In the genomic region with DNA sequence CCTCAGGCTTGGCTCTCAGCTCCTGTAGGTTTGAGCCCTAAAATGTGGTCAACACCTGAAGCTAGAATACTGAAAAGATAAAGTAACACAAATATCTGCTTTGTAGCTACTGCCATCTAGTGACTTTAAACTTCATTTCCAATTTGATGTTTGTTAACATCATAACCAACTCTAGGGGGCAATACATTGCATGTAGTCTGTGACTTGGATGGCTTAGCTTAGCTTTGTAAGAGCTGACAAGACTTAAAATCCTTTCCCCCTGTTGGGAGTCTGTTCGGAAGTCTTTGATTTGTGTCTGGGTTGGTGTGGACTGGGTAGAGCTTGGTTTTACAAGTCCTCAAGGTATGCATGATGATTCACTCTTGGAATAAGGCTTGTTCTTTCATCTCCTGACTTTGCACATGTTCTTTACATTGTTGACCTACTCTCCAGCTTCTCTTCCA, we compare ENCODE assay signal across 1 cellular context.
TF ChIP-seq lines count a peak whose summit lies in the region.

No MANE protein-coding gene starts in this region.

TF ChIP-seq in H1, 55 proteins besides CTCF, POLR2A, EP300 and RAD21:
- TF ChIP-seq MAFK (IDR thresholded peaks at IDR 0.05; ENCODE audit: low read depth, low read length) (0 out of 2 replicates have a peak, but pooled peaks have one; percentile 8), JUND (IDR thresholded peaks at IDR 0.05; ENCODE audit: low read length) (peak; percentile 62), POLR2AphosphoS5 (IDR thresholded peaks at IDR 0.05; ENCODE audit: low read depth, low read length) (no peak), CHD7 (IDR thresholded peaks at IDR 0.05; ENCODE audit: insufficient replicate concordance, low read length) (no peak), CEBPB (IDR thresholded peaks at IDR 0.05; ENCODE audit: low read depth, low read length) (0 out of 2 replicates have a peak, but pooled peaks have one; percentile 31), SIN3A (conservative IDR thresholded peaks at IDR 0.05 in 1 of 2, IDR thresholded peaks at IDR 0.05 in 1 of 2; ENCODE audit: low read depth in 1 of 2, low read length in 2 of 2) (0 out of 4 replicates have a peak, but pooled peaks of 1 of the 2 experiments have one; percentile 42)
